17 cellular contexts compared by ENCODE assay signal in genomic region chr6:9717568-9717967, GRCh38.
DNase-seq lines count a peak whose midpoint lies in the region; TF ChIP-seq lines count a peak whose summit lies in the region.
"Had no signal": no experiment of that assay in that cellular context is flagged by ENCODE, and none has a peak within 500 bp of the region (broad histone marks: within the 10 kb centered on the region; RNA-seq: fewer than 3 reads in every experiment).

No MANE protein-coding gene starts in this region.

- H3K9ac ChIP-seq in MM.1S (ENCODE audit: low read length) (no peak overlapping the region; the same call in 1 of the 2 replicates), neural progenitor cell (no peak overlapping the region)
- H3K9ac ChIP-seq: BLaER1 treated with 17β-estradiol and CSF1 and Interleukin-3, amounts not matched to agents 10 nM and 100 nM had no signal

- H3K79me2 ChIP-seq in MM.1S (ENCODE audit: low read length): no peaks in the 10 kb centered on the region
- no peaks in the 10 kb centered on the region for H3K79me2 ChIP-seq in neural progenitor cell (ENCODE audit: low read depth)

- DNase-seq in NCI-H2227 treated with DMSO at 0.1 percent for 48 hours (lab: John Stamatoyannopoulos, UW) (peak; percentile 58), NCI-H2227 (lab: John Stamatoyannopoulos, UW; ENCODE audit: unreplicated experiment) (no peak), MM.1S (peak; percentile 65), neural progenitor cell (ENCODE audit: low spot score) (no peak), SKM-1 treated with dmso at 0.1 percent for 144 hours (lab: John Stamatoyannopoulos, UW; ENCODE audit: unreplicated experiment) (no peak)
- DNase-seq: AML-193; Caco-2; Calu3; CD4-positive, alpha-beta T cell; CD8-positive, alpha-beta T cell; DMS79 treated with DMSO at 0.1 percent for 48 hours; GF-D8 had no signal

- TF ChIP-seq CTCF in MM.1S (IDR thresholded peaks at IDR 0.05; ENCODE audit: low read length): no peak
- no peak for TF ChIP-seq CTCF in neural progenitor cell (IDR thresholded peaks at IDR 0.05)

- no peak overlapping the region for H3K27ac Mint-ChIP-seq in neural progenitor cell
- H3K27ac Mint-ChIP-seq: B cell; CD4-positive, alpha-beta T cell; CD8-positive, alpha-beta T cell had no signal

- H2AFZ ChIP-seq in MM.1S (ENCODE audit: low read length) (peak overlapping the region; percentile 10; the same call in 1 of the 2 replicates), neural progenitor cell (replicated peaks) (peak overlapping the region; percentile 34)

- no peaks in the 10 kb centered on the region for H3K36me3 Mint-ChIP-seq in neural progenitor cell
- H3K36me3 Mint-ChIP-seq: CD8-positive, alpha-beta T cell had no signal

- H3K27me3 Mint-ChIP-seq in neural progenitor cell (ENCODE audit: insufficient read depth, low read depth): peaks cover 2% of the 10 kb centered on the region
- H3K27me3 Mint-ChIP-seq: B cell; CD4-positive, alpha-beta T cell had no signal

- no peaks in the 10 kb centered on the region for H3K9me3 ChIP-seq in MM.1S (replicated peaks; ENCODE audit: insufficient read depth, low read length)
- no peaks in the 10 kb centered on the region for H3K9me3 ChIP-seq in neural progenitor cell (ENCODE audit: low read depth)
- H3K9me3 ChIP-seq: A549, Caco-2 had no signal

- no peak overlapping the region for H3K4me3 Mint-ChIP-seq in neural progenitor cell
- H3K4me3 Mint-ChIP-seq: B cell; CD4-positive, alpha-beta T cell; CD8-positive, alpha-beta T cell had no signal

- no peaks in the 10 kb centered on the region for H3K9me3 Mint-ChIP-seq in neural progenitor cell
- H3K9me3 Mint-ChIP-seq: CD4-positive, alpha-beta T cell; CD8-positive, alpha-beta T cell had no signal

- H3K27ac ChIP-seq in MM.1S (ENCODE audit: low read length) (peak overlapping the region; percentile 63; the same call in 1 of the 2 replicates), neural progenitor cell (no peak overlapping the region)
- H3K27ac ChIP-seq: 22Rv1; A549; BLaER1 treated with 17β-estradiol and CSF1 and Interleukin-3, amounts not matched to agents 10 nM and 100 nM; C4-2B had no signal

- H3K9me2 ChIP-seq in MM.1S (replicated peaks; ENCODE audit: insufficient read depth, low read length): no peaks in the 10 kb centered on the region

- H3K4me3 ChIP-seq in MM.1S (ENCODE audit: low read length) (peak overlapping the region; percentile 19), neural progenitor cell (no peak overlapping the region)
- H3K4me3 ChIP-seq: A549; BLaER1 treated with 17β-estradiol and CSF1 and Interleukin-3, amounts not matched to agents 10 nM and 100 nM had no signal

- H3K36me3 ChIP-seq in MM.1S (replicated peaks; ENCODE audit: insufficient read depth, low read length) (no peaks in the 10 kb centered on the region), neural progenitor cell (no peaks in the 10 kb centered on the region)

- peaks cover 15% of the 10 kb centered on the region for H3F3A ChIP-seq in MM.1S (ENCODE audit: insufficient read depth, low read length)
- no peaks in the 10 kb centered on the region for H3F3A ChIP-seq in neural progenitor cell (ENCODE audit: low read depth)

- H3K27me3 ChIP-seq in MM.1S (replicated peaks; ENCODE audit: insufficient read depth, low read length): no peaks in the 10 kb centered on the region
- no peaks in the 10 kb centered on the region for H3K27me3 ChIP-seq in neural progenitor cell
- H3K27me3 ChIP-seq: BLaER1 treated with 17β-estradiol and CSF1 and Interleukin-3, amounts not matched to agents 10 nM and 100 nM had no signal

- H3K4me1 Mint-ChIP-seq in neural progenitor cell: no peaks in the 10 kb centered on the region
- H3K4me1 Mint-ChIP-seq: B cell had no signal

- H3K4me1 ChIP-seq in MM.1S (ENCODE audit: low read length) (peaks cover 20% of the 10 kb centered on the region), neural progenitor cell (no peaks in the 10 kb centered on the region)
- H3K4me1 ChIP-seq: A549; BLaER1 treated with 17β-estradiol and CSF1 and Interleukin-3, amounts not matched to agents 10 nM and 100 nM; Caco-2 had no signal

- no peaks in the 10 kb centered on the region for H4K20me1 ChIP-seq in MM.1S (ENCODE audit: insufficient read depth, low read length)
- no peaks in the 10 kb centered on the region for H4K20me1 ChIP-seq in neural progenitor cell (ENCODE audit: low read depth)
- H4K20me1 ChIP-seq: BLaER1 treated with 17β-estradiol and CSF1 and Interleukin-3, amounts not matched to agents 10 nM and 100 nM had no signal

- H3K4me2 ChIP-seq in MM.1S (ENCODE audit: low read depth, low read length) (peak overlapping the region; percentile 61), neural progenitor cell (no peak overlapping the region)
- H3K4me2 ChIP-seq: A549; BLaER1 treated with 17β-estradiol and CSF1 and Interleukin-3, amounts not matched to agents 10 nM and 100 nM had no signal

Comparison
In these comparisons a context has a peak if more than half of its experiments do, and no peak if none do; other contexts are left out.
1. DNase-seq: peak in NCI-H2227 treated with DMSO at 0.1 percent for 48 hours (single experiment) and MM.1S (single experiment); none in NCI-H2227 (single experiment), neural progenitor cell (single experiment) and SKM-1 treated with dmso at 0.1 percent for 144 hours (single experiment).